Comparison of ENCODE assay signal across 16 cellular contexts in the genomic region with DNA sequence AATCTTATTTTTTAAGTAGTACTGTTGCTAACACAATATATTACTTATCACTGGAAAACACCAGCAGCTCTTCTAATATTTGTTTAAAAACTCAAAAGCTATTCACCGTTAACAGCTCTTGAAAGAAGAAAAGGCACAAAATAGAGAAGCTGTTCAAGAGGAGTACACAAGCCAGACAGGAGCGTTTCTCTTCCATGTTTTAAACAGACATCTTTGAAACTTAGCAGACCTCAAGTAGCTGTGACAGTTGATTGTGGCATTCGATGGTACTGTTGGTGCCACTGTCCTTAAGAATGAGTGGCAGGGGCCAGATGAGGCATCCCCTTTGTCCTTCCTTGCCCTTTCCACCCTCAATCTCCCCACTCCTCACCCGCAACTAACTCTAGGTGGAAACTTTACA.
DNase-seq lines count a peak whose midpoint lies in the region; ATAC-seq and TF ChIP-seq lines count a peak whose summit lies in the region.
"Had no signal": no experiment of that assay in that cellular context is flagged by ENCODE, and none has a peak within 500 bp of the region (broad histone marks: within the 10 kb centered on the region; RNA-seq: fewer than 3 reads in every experiment).

No MANE protein-coding gene starts in this region.

- peak overlapping the region in 1 of 2 donors; percentile 66 for H3K4me3 ChIP-seq in stomach smooth muscle (ENCODE audit: low read length in 2 of 2)
- H3K4me3 ChIP-seq: tibial nerve had no signal

- peak overlapping the region; percentile 81 for H3K27ac ChIP-seq in VCaP
- peak overlapping the region; percentile 67 for H3K27ac ChIP-seq in layer of hippocampus (ENCODE audit: low read depth, low read length)
- H3K27ac ChIP-seq in stomach smooth muscle (ENCODE audit: low read length), result peak overlapping the region; percentile 73
- H3K27ac ChIP-seq: epithelial cell of prostate, RWPE1, tibial nerve had no signal

- peaks cover 42% of the 10 kb centered on the region for H3K4me1 ChIP-seq in stomach smooth muscle (ENCODE audit: control insufficient read depth, insufficient read depth, low read length)

- H3K27me3 ChIP-seq in layer of hippocampus (ENCODE audit: control insufficient read depth, insufficient read depth, low read length), result no peaks in the 10 kb centered on the region
- H3K27me3 ChIP-seq in stomach smooth muscle (ENCODE audit: control insufficient read depth in 1 of 2, insufficient read depth in 2 of 2, low read length in 2 of 2), result no peaks in the 10 kb centered on the region
- H3K27me3 ChIP-seq: tibial nerve had no signal

- H3K9me3 ChIP-seq in stomach smooth muscle (ENCODE audit: control insufficient read depth in 2 of 2, low read length in 2 of 2), result no peaks in the 10 kb centered on the region
- H3K9me3 ChIP-seq: tibial nerve had no signal

- H3K36me3 ChIP-seq in stomach smooth muscle (ENCODE audit: control insufficient read depth in 2 of 2, insufficient read depth in 2 of 2, low read length in 2 of 2), result no peaks in the 10 kb centered on the region
- H3K36me3 ChIP-seq: tibial nerve had no signal

- ATAC-seq in HG02938 (IDR thresholded peaks at IDR 0.05; ENCODE audit: unreplicated experiment) (no peak), HG02884 (IDR thresholded peaks at IDR 0.05; ENCODE audit: unreplicated experiment) (no peak)
- ATAC-seq: left cardiac atrium had no signal

- H3K9ac ChIP-seq in stomach smooth muscle (ENCODE audit: low read length in 2 of 2), result peak overlapping the region in 1 of 2 donors; percentile 55

- DNase-seq in DMS53 (lab: John Stamatoyannopoulos, UW) (peak; percentile 71), DMS53 treated with DMSO at 0.1 percent for 48 hours (lab: John Stamatoyannopoulos, UW; ENCODE audit: unreplicated experiment) (no peak)
- no peak for DNase-seq in effector CD4-positive, alpha-beta T cell
- DNase-seq: 8988T, foreskin melanocyte, H9, left cardiac atrium, NCI-H2171 had no signal

- TF ChIP-seq CTCF in VCaP (conservative IDR thresholded peaks at IDR 0.05), result no peak
